ENCODE assay signal across 1 cellular context in the genomic region with DNA sequence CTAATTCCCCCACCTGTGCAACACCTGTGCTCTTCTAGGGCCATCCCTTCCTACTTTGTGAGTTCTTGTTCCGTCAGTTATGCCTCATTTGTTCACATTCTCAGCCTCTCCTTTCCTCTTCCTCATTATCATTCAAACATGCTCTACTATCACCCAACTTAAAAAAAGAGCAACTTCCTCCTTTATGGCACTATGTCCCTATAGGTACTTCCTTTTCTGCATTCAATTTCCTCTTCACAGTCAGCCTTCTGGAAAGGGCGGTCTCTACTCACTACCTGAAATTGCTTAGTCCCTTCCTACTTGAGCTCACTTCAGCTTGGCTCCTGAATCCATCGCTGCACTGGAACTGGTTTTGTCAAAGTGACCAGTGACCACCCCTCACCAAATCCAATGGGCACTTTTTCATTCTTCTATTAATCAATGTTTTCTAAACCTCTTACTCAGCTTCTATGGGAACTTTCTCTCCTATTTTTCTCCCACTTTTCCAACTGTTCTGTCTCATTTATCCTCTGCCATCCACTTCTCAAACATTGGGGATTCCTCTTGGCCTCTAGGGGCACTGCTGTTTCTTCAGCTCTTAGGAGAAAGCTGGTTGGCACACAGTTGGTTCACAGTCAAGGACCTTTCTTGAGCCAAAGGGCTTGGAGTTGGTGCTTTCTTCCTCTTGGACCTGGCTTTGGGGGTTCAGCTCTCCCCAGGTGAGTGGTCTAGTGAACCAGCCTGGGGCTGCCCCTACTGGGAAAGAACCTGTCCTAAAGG.
TF ChIP-seq lines count a peak whose summit lies in the region.

No MANE protein-coding gene starts in this region.

TF ChIP-seq in GM12878, 131 proteins besides CTCF, POLR2A, EP300 and RAD21 (continued from another document):
- TF ChIP-seq IKZF1 (conservative IDR thresholded peaks at IDR 0.05) (0 out of 2 replicates have a peak, but pooled peaks have one; percentile 20), NR2F1 (conservative IDR thresholded peaks at IDR 0.05) (no peak)
